ENCODE assay signal across 1 cellular context in genomic region chr3:171836836-171837235, GRCh38.
TF ChIP-seq lines count a peak whose summit lies in the region.

No MANE protein-coding gene starts in this region.

TF ChIP-seq in K562, 482 proteins besides CTCF, POLR2A, EP300 and RAD21:
- no peak for TF ChIP-seq ZNF764 (CRISPR knock-in tag; IDR thresholded peaks at IDR 0.05; ENCODE audit: low read depth)
- 0 out of 2 replicates have a peak, but pooled peaks have one; percentile 2 for TF ChIP-seq RFX1 (IDR thresholded peaks at IDR 0.05)
- no peak for TF ChIP-seq AFF4 (CRISPR knock-in tag; IDR thresholded peaks at IDR 0.05)
- no peak for TF ChIP-seq E2F5 (CRISPR knock-in tag; IDR thresholded peaks at IDR 0.05)
- no peak for TF ChIP-seq CSDE1 (IDR thresholded peaks at IDR 0.05)
- no peak for TF ChIP-seq ZNF224 (CRISPR knock-in tag; IDR thresholded peaks at IDR 0.05)
